In genomic region chr12:111029305-111029704, GRCh38 we compare ENCODE assay signal across 8 cellular contexts. TPM values are rescaled to one million over a fixed set of nuclear protein-coding genes. Genes with fewer than 3 reads are reported as not detected.
"Had no signal": no experiment of that assay in that cellular context is flagged by ENCODE, and none has a peak within 500 bp of the region (broad histone marks: within the 10 kb centered on the region; RNA-seq: fewer than 3 reads in every experiment).

No MANE protein-coding gene starts in this region.

- DNase-seq: GM23248, GOT3, H9, HCEC 1CT had no signal

- H3K36me3 Mint-ChIP-seq: IgD-negative memory B cell had no signal

- FAIRE-seq: H54, HTR-8/SVneo had no signal

- H2AFZ ChIP-seq: GM23248 had no signal

- H3K27ac ChIP-seq: GM23248 had no signal

- H3K9me3 Mint-ChIP-seq: H9 had no signal

- H3K9ac ChIP-seq: GM23248 had no signal

- H3K27ac Mint-ChIP-seq: IgD-negative memory B cell had no signal

- H3K4me3 ChIP-seq: GM23248 had no signal

RNA-seq across cellular contexts. Expression of gene CUX2, which starts 4.7 kb away (rescaled TPM):
- total RNA-seq: GM23248, HT-29 had no signal
- polyA plus RNA-seq: GM23248, IgD-negative memory B cell had no signal
